In the genomic region with DNA sequence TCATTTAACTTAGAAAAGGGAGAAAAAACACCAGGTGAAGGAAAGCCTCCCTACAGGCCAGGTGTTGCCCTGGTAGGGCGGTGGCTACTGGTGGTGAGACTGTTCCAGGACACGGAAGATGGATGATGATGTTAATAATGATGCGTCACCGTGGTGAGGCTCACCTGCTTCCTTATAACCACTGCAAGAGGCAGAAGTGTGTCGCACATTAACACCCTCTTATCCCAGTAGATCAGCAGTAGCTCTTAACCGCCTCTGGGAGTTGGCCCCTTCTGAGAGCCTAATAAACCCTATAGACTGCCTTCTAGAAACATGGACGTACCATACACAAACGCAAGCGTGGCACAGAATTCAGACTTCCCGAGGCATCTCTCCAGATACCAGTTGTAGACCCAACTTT, we compare ENCODE assay signal across 1 cellular context.
TF ChIP-seq lines count a peak whose summit lies in the region.

No MANE protein-coding gene starts in this region.

TF ChIP-seq in HepG2, 621 proteins besides CTCF, POLR2A, EP300 and RAD21:
- TF ChIP-seq ZFP36 (IDR thresholded peaks at IDR 0.05; ENCODE audit: borderline replicate concordance, low read depth, low read length, partially characterized antibody) (no peak), BCL6 (CRISPR knock-in tag; IDR thresholded peaks at IDR 0.05) (no peak), RBFOX2 (IDR thresholded peaks at IDR 0.05; ENCODE audit: low read depth, low read length) (0 out of 2 replicates have a peak, but pooled peaks have one; percentile 46)
